ENCODE assay signal across 8 cellular contexts in genomic region chr7:13850185-13850752, GRCh38.
DNase-seq lines count a peak whose midpoint lies in the region; ATAC-seq and TF ChIP-seq lines count a peak whose summit lies in the region.

No MANE protein-coding gene starts in this region.

- no peaks in the 10 kb centered on the region for H3K79me2 ChIP-seq in OCI-LY3 (ENCODE audit: low read length)

- H4K20me1 ChIP-seq in OCI-LY3 (ENCODE audit: insufficient read depth, low read length) = no peaks in the 10 kb centered on the region

- no peaks in the 10 kb centered on the region for H3K9me3 Mint-ChIP-seq in activated T-cell treated with anti-CD3 and anti-CD28 coated beads, Interleukin-2, amount 50 U/mL, for 4 hours

- no peaks in the 10 kb centered on the region for H3K9me3 ChIP-seq in OCI-LY3 (ENCODE audit: insufficient read depth, low read length)

- TF ChIP-seq CTCF in AG09309 (IDR thresholded peaks at IDR 0.05; ENCODE audit: control insufficient read depth, insufficient read depth, low read depth, low read length, missing control alignments) (no peak), OCI-LY3 (IDR thresholded peaks at IDR 0.05; ENCODE audit: low read depth, low read length) (no peak)

- no peak overlapping the region for H3K4me3 Mint-ChIP-seq in activated T-cell treated with anti-CD3 and anti-CD28 coated beads, Interleukin-2, amount 50 U/mL, for 4 hours

- ATAC-seq in GM18868 (IDR thresholded peaks at IDR 0.05; ENCODE audit: unreplicated experiment) (peak; percentile 92), HG03378 (IDR thresholded peaks at IDR 0.05; ENCODE audit: unreplicated experiment) (peak; percentile 93), GM19397 (IDR thresholded peaks at IDR 0.05; ENCODE audit: unreplicated experiment) (no peak)
- ATAC-seq in activated T-cell treated with anti-CD3 and anti-CD28 coated beads, Interleukin-2, amount 50 U/mL, for 4 hours = peak; percentile 90 to 97

- 0 out of 2 replicates have a peak overlapping the region, but pooled peaks have one; percentile 7 for H3K4me2 ChIP-seq in OCI-LY3 (ENCODE audit: low read length)

- no peak overlapping the region for H3K4me3 ChIP-seq in AG09309 (ENCODE audit: control insufficient read depth, low read depth, low read length)
- H3K4me3 ChIP-seq in OCI-LY3 (ENCODE audit: low read length) = no peak overlapping the region

- DNase-seq in AG09309 (ENCODE audit: low read depth) = peak; percentile 100
- peak; percentile 32 for DNase-seq in activated T-cell treated with anti-CD3 and anti-CD28 coated beads, Interleukin-2, amount 50 U/mL, for 4 hours
- peak; percentile 16 for DNase-seq in iPS-NIHi11 (ENCODE audit: low spot score)
- DNase-seq in stimulated activated CD8-positive, alpha-beta memory T cell treated with anti-CD3 and anti-CD28 coated beads, Interleukin-4, amount 100 ng/mL, for 4 hours (ENCODE audit: low read depth in 2 of 2, low spot score in 1 of 2) = peak; percentile 14 to 49

- H2AFZ ChIP-seq in OCI-LY3 (ENCODE audit: low read depth, low read length) = no peak overlapping the region

- H3K4me1 ChIP-seq in OCI-LY3 (ENCODE audit: low read length) = peaks cover 11% of the 10 kb centered on the region

- H3K27me3 ChIP-seq in OCI-LY3 (ENCODE audit: low read depth, low read length) = no peaks in the 10 kb centered on the region

- H3K27me3 Mint-ChIP-seq in activated T-cell treated with anti-CD3 and anti-CD28 coated beads, Interleukin-2, amount 50 U/mL, for 4 hours (ENCODE audit: low read depth) = no peaks in the 10 kb centered on the region

- no peak overlapping the region for H3K27ac ChIP-seq in OCI-LY3 (ENCODE audit: low read length)

- no peaks in the 10 kb centered on the region for H3K36me3 Mint-ChIP-seq in activated T-cell treated with anti-CD3 and anti-CD28 coated beads, Interleukin-2, amount 50 U/mL, for 4 hours (ENCODE audit: insufficient read depth)

- no peak overlapping the region for H3K9ac ChIP-seq in OCI-LY3 (ENCODE audit: low read length)

- H3K4me1 Mint-ChIP-seq in activated T-cell treated with anti-CD3 and anti-CD28 coated beads, Interleukin-2, amount 50 U/mL, for 4 hours (ENCODE audit: low read depth) = peaks cover 17% of the 10 kb centered on the region

- no peaks in the 10 kb centered on the region for H3K36me3 ChIP-seq in OCI-LY3 (replicated peaks; ENCODE audit: low read depth, low read length)

Comparison
In these comparisons a context has a peak if more than half of its experiments do, and no peak if none do; other contexts are left out.
1. DNase-seq: peak in every context shown above with its lines; median percentile 100 in AG09309; 32 in activated T-cell treated with anti-CD3 and anti-CD28 coated beads, Interleukin-2, amount 50 U/mL, for 4 hours; 32 in stimulated activated CD8-positive, alpha-beta memory T cell treated with anti-CD3 and anti-CD28 coated beads, Interleukin-4, amount 100 ng/mL, for 4 hours; 16 in iPS-NIHi11.